ENCODE assay signal across 8 cellular contexts in genomic region chr19:53537126-53537522, GRCh38. TPM values are rescaled to one million over a fixed set of nuclear protein-coding genes. Genes with fewer than 3 reads are reported as not detected.
DNase-seq lines count a peak whose midpoint lies in the region; ATAC-seq and TF ChIP-seq lines count a peak whose summit lies in the region.

No MANE protein-coding gene starts in this region.

- H3K9me3 ChIP-seq in smooth muscle cell (replicated peaks; ENCODE audit: low read depth) = no peaks in the 10 kb centered on the region

- peaks cover 10% of the 10 kb centered on the region for H3K4me1 Mint-ChIP-seq in T-helper 1 cell treated with Interleukin-12 subunit alpha and Interleukin-12 subunit beta and Interleukin-4 antibody, amounts not matched to agents 30 μg/mL and 1 μg/mL, for 36 hours (ENCODE audit: low read depth)
- H3K4me1 Mint-ChIP-seq in glutamatergic neuron (ENCODE audit: low read depth, unreplicated experiment) = no peaks in the 10 kb centered on the region

- peak overlapping the region; percentile 63 for H3K27ac ChIP-seq in smooth muscle cell (ENCODE audit: low read depth)

- 72% methylated on average over 12 of the region's 12 CpGs for WGBS in smooth muscle cell (ENCODE audit: low lambda C conversion rate)

- H3K4me3 Mint-ChIP-seq in T-helper 1 cell treated with Interleukin-12 subunit alpha and Interleukin-12 subunit beta and Interleukin-4 antibody, amounts not matched to agents 30 μg/mL and 1 μg/mL, for 36 hours = peak overlapping the region; percentile 70
- peak overlapping the region; percentile 95 for H3K4me3 Mint-ChIP-seq in glutamatergic neuron (ENCODE audit: unreplicated experiment)

- peak overlapping the region; percentile 85 for H3K4me2 ChIP-seq in smooth muscle cell

- peaks cover 8% of the 10 kb centered on the region for H3K79me2 ChIP-seq in smooth muscle cell (ENCODE audit: low read depth)

- H3K9ac ChIP-seq in smooth muscle cell (ENCODE audit: low read depth) = peak overlapping the region; percentile 82

- H3K4me3 ChIP-seq in smooth muscle cell = peak overlapping the region; percentile 72

- TF ChIP-seq CTCF in glutamatergic neuron (IDR thresholded peaks at IDR 0.05; ENCODE audit: partially characterized antibody, unreplicated experiment) (no peak), smooth muscle cell (IDR thresholded peaks at IDR 0.05; ENCODE audit: borderline replicate concordance, insufficient read depth, poor library complexity, severe bottlenecking) (no peak)

- no peaks in the 10 kb centered on the region for H3F3A ChIP-seq in smooth muscle cell (ENCODE audit: low read depth)

- no peaks in the 10 kb centered on the region for H3K4me1 ChIP-seq in smooth muscle cell (ENCODE audit: low read depth)

- peaks cover 22% of the 10 kb centered on the region for H3K36me3 Mint-ChIP-seq in T-helper 1 cell treated with Interleukin-12 subunit alpha and Interleukin-12 subunit beta and Interleukin-4 antibody, amounts not matched to agents 30 μg/mL and 1 μg/mL, for 36 hours (ENCODE audit: low read depth)
- H3K36me3 Mint-ChIP-seq in glutamatergic neuron (ENCODE audit: unreplicated experiment) = no peaks in the 10 kb centered on the region

- no peaks in the 10 kb centered on the region for H3K36me3 ChIP-seq in smooth muscle cell (ENCODE audit: low read depth)

- H4K20me1 ChIP-seq in smooth muscle cell (ENCODE audit: low read depth) = no peaks in the 10 kb centered on the region

- H3K9me3 Mint-ChIP-seq in T-helper 1 cell treated with Interleukin-12 subunit alpha and Interleukin-12 subunit beta and Interleukin-4 antibody, amounts not matched to agents 30 μg/mL and 1 μg/mL, for 36 hours = peaks cover 15% of the 10 kb centered on the region
- peaks cover 6% of the 10 kb centered on the region for H3K9me3 Mint-ChIP-seq in glutamatergic neuron (ENCODE audit: unreplicated experiment)

- ATAC-seq in HG03039 (IDR thresholded peaks at IDR 0.05; ENCODE audit: unreplicated experiment) = no peak

- DNase-seq in NCI-H2227 treated with DMSO at 0.1 percent for 48 hours (lab: John Stamatoyannopoulos, UW) (peak; percentile 74), NCI-H2227 (lab: John Stamatoyannopoulos, UW; ENCODE audit: unreplicated experiment) (no peak), glutamatergic neuron (no peak), smooth muscle cell (lab: John Stamatoyannopoulos, UW; ENCODE audit: unreplicated experiment) (no peak), KG1 (lab: John Stamatoyannopoulos, UW) (no peak), OCI-M1 (lab: John Stamatoyannopoulos, UW) (no peak)

- H3K27me3 Mint-ChIP-seq in T-helper 1 cell treated with Interleukin-12 subunit alpha and Interleukin-12 subunit beta and Interleukin-4 antibody, amounts not matched to agents 30 μg/mL and 1 μg/mL, for 36 hours (ENCODE audit: low read depth) = no peaks in the 10 kb centered on the region
- H3K27me3 Mint-ChIP-seq in glutamatergic neuron (ENCODE audit: unreplicated experiment) = peaks cover 8% of the 10 kb centered on the region

- H3K27ac Mint-ChIP-seq in T-helper 1 cell treated with Interleukin-12 subunit alpha and Interleukin-12 subunit beta and Interleukin-4 antibody, amounts not matched to agents 30 μg/mL and 1 μg/mL, for 36 hours = peak overlapping the region; percentile 68
- H3K27ac Mint-ChIP-seq in glutamatergic neuron (ENCODE audit: unreplicated experiment) = no peak overlapping the region

- H2AFZ ChIP-seq in smooth muscle cell (ENCODE audit: low read depth) = peak overlapping the region; percentile 73

- no peaks in the 10 kb centered on the region for H3K27me3 ChIP-seq in smooth muscle cell (ENCODE audit: low read depth)

RNA-seq across cellular contexts. Expression of gene ZNF331, which starts 0.8 kb away (rescaled TPM):
- total RNA-seq in glutamatergic neuron (ENCODE audit: unreplicated experiment) (13.3 TPM), smooth muscle cell (9.1 and 12.1 TPM in 2 replicates)
- 9.7 and 11.4 TPM in 2 replicates for polyA plus RNA-seq in smooth muscle cell
